ENCODE assay signal across 1 cellular context in the genomic region with DNA sequence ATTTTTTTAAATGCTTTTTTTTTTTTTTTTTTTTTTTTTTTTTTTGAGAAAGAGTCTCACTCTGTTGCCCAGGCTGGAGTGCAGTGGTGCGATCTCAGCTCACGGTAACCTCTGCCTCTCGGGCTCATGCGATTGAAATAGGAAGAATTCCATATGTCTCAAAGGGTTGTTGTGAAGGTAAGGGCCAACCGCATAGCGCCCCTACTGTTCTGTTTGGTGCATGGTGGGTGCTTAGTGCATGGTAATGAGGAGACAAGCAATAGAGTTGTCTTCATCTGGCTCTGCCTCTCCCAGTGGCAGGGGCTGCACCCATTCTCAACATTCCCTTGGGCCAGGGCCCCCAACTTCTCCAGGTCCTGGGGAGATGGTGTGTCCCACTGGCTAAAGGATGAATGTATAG.
A peak's percentile ranks its signal among the peaks of the same experiment; 100 is the strongest.
TF ChIP-seq lines count a peak whose summit lies in the region.

No MANE protein-coding gene starts in this region.

TF ChIP-seq in HepG2, 621 proteins besides CTCF, POLR2A, EP300 and RAD21 (continued from another document):
- TF ChIP-seq, protein P1, sequence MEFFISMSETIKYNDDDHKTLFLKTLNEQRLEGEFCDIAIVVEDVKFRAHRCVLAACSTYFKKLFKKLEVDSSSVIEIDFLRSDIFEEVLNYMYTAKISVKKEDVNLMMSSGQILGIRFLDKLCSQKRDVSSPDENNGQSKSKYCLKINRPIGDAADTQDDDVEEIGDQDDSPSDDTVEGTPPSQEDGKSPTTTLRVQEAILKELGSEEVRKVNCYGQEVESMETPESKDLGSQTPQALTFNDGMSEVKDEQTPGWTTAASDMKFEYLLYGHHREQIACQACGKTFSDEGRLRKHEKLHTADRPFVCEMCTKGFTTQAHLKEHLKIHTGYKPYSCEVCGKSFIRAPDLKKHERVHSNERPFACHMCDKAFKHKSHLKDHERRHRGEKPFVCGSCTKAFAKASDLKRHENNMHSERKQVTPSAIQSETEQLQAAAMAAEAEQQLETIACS (CRISPR knock-in tag; IDR thresholded peaks at IDR 0.05) = no peak
- TF ChIP-seq, protein P2, sequence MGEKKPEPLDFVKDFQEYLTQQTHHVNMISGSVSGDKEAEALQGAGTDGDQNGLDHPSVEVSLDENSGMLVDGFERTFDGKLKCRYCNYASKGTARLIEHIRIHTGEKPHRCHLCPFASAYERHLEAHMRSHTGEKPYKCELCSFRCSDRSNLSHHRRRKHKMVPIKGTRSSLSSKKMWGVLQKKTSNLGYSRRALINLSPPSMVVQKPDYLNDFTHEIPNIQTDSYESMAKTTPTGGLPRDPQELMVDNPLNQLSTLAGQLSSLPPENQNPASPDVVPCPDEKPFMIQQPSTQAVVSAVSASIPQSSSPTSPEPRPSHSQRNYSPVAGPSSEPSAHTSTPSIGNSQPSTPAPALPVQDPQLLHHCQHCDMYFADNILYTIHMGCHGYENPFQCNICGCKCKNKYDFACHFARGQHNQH (CRISPR knock-in tag; IDR thresholded peaks at IDR 0.05) = no peak
- no peak for TF ChIP-seq ZBTB1 (CRISPR knock-in tag; IDR thresholded peaks at IDR 0.05; ENCODE audit: borderline replicate concordance)
- no peak for TF ChIP-seq PAWR (CRISPR knock-in tag; IDR thresholded peaks at IDR 0.05; ENCODE audit: borderline replicate concordance)
- no peak for TF ChIP-seq RBM22 (optimal IDR thresholded peaks at IDR 0.05; ENCODE audit: low read length)
- no peak for TF ChIP-seq IKZF4 (CRISPR knock-in tag; IDR thresholded peaks at IDR 0.05; ENCODE audit: borderline replicate concordance, low read depth, not compliant biosample characterization)
- no peak for TF ChIP-seq JARID2 (CRISPR knock-in tag; IDR thresholded peaks at IDR 0.05; ENCODE audit: insufficient replicate concordance)
- peak; percentile 17; the same call in 1 of the 2 replicates for TF ChIP-seq ZNF331 (CRISPR knock-in tag; IDR thresholded peaks at IDR 0.05)
- no peak for TF ChIP-seq SOX13 (IDR thresholded peaks at IDR 0.05)
- TF ChIP-seq SOX13 (CRISPR knock-in tag; conservative IDR thresholded peaks at IDR 0.05 in 1 of 2, IDR thresholded peaks at IDR 0.05 in 1 of 2) = no peak
- TF ChIP-seq ZFX (CRISPR knock-in tag; IDR thresholded peaks at IDR 0.05; ENCODE audit: low read depth) = peak; percentile 20; the same call in 1 of the 2 replicates
- TF ChIP-seq, protein P3, sequence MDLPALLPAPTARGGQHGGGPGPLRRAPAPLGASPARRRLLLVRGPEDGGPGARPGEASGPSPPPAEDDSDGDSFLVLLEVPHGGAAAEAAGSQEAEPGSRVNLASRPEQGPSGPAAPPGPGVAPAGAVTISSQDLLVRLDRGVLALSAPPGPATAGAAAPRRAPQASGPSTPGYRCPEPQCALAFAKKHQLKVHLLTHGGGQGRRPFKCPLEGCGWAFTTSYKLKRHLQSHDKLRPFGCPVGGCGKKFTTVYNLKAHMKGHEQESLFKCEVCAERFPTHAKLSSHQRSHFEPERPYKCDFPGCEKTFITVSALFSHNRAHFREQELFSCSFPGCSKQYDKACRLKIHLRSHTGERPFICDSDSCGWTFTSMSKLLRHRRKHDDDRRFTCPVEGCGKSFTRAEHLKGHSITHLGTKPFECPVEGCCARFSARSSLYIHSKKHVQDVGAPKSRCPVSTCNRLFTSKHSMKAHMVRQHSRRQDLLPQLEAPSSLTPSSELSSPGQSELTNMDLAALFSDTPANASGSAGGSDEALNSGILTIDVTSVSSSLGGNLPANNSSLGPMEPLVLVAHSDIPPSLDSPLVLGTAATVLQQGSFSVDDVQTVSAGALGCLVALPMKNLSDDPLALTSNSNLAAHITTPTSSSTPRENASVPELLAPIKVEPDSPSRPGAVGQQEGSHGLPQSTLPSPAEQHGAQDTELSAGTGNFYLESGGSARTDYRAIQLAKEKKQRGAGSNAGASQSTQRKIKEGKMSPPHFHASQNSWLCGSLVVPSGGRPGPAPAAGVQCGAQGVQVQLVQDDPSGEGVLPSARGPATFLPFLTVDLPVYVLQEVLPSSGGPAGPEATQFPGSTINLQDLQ (CRISPR knock-in tag; IDR thresholded peaks at IDR 0.05) = no peak
- no peak for TF ChIP-seq NCOR1 (IDR thresholded peaks at IDR 0.05; ENCODE audit: borderline replicate concordance, low read length)
- TF ChIP-seq ZSCAN9 (CRISPR knock-in tag; IDR thresholded peaks at IDR 0.05; ENCODE audit: borderline replicate concordance) = no peak
- TF ChIP-seq ZFP90 (CRISPR knock-in tag; IDR thresholded peaks at IDR 0.05; ENCODE audit: borderline replicate concordance) = no peak
- no peak for TF ChIP-seq SMARCE1 (IDR thresholded peaks at IDR 0.05; ENCODE audit: borderline replicate concordance)
- TF ChIP-seq, protein P4, sequence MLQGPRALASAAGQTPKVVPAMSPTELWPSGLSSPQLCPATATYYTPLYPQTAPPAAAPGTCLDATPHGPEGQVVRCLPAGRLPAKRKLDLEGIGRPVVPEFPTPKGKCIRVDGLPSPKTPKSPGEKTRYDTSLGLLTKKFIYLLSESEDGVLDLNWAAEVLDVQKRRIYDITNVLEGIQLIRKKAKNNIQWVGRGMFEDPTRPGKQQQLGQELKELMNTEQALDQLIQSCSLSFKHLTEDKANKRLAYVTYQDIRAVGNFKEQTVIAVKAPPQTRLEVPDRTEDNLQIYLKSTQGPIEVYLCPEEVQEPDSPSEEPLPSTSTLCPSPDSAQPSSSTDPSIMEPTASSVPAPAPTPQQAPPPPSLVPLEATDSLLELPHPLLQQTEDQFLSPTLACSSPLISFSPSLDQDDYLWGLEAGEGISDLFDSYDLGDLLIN (CRISPR knock-in tag; IDR thresholded peaks at IDR 0.05; ENCODE audit: borderline replicate concordance) = no peak
- TF ChIP-seq, protein P5, sequence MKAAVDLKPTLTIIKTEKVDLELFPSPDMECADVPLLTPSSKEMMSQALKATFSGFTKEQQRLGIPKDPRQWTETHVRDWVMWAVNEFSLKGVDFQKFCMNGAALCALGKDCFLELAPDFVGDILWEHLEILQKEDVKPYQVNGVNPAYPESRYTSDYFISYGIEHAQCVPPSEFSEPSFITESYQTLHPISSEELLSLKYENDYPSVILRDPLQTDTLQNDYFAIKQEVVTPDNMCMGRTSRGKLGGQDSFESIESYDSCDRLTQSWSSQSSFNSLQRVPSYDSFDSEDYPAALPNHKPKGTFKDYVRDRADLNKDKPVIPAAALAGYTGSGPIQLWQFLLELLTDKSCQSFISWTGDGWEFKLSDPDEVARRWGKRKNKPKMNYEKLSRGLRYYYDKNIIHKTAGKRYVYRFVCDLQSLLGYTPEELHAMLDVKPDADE (CRISPR knock-in tag; IDR thresholded peaks at IDR 0.05) = no peak
- peak; percentile 70; the same call in 1 of the 2 replicates for TF ChIP-seq ZNF335 (CRISPR knock-in tag; IDR thresholded peaks at IDR 0.05)
- TF ChIP-seq CEBPB (IDR thresholded peaks at IDR 0.05; ENCODE audit: borderline replicate concordance, low read depth, low read length) = no peak
- TF ChIP-seq ZNF850 (CRISPR knock-in tag; conservative IDR thresholded peaks at IDR 0.05) = no peak
